In the genomic region with DNA sequence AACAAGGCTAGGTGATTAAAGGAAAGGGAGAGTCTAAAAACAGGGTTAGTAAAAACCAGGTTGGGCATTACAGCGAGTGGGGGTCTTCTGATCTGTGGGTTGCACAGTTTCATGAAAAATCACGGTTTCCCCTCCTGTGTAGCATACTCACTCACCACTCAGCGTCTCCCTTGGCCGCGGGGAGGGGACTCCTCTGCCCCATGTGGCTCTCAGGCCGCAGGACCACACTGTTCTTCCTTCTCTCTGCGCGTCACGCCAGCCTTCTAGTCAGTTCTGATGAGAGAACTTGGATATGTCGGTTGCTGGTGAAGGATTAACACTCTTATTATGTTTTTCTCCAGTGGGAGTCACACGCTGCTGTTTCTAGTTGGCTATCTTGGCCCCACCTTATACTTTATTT, we compare ENCODE assay signal across 2 cellular contexts.
TF ChIP-seq lines count a peak whose summit lies in the region.

No MANE protein-coding gene starts in this region.

TF ChIP-seq in IMR-90, 13 proteins besides CTCF, POLR2A, EP300 and RAD21:
- TF ChIP-seq NFE2L2 (IDR thresholded peaks at IDR 0.05; ENCODE audit: low read depth, low read length) = no peak
- no peak for TF ChIP-seq MXI1 (IDR thresholded peaks at IDR 0.05; ENCODE audit: borderline replicate concordance, low read depth, low read length)
- TF ChIP-seq USF2 (IDR thresholded peaks at IDR 0.05; ENCODE audit: low read depth, low read length) = no peak
- no peak for TF ChIP-seq MAZ (IDR thresholded peaks at IDR 0.05; ENCODE audit: borderline replicate concordance, low read depth, low read length)
- TF ChIP-seq BHLHE40 (IDR thresholded peaks at IDR 0.05; ENCODE audit: low read depth, low read length) = no peak
- no peak for TF ChIP-seq RFX5 (IDR thresholded peaks at IDR 0.05; ENCODE audit: low read depth, low read length)
- no peak for TF ChIP-seq MAFK (IDR thresholded peaks at IDR 0.05; ENCODE audit: low read depth, low read length)

TF ChIP-seq in K562, 482 proteins besides CTCF, POLR2A, EP300 and RAD21:
- TF ChIP-seq, protein P1, sequence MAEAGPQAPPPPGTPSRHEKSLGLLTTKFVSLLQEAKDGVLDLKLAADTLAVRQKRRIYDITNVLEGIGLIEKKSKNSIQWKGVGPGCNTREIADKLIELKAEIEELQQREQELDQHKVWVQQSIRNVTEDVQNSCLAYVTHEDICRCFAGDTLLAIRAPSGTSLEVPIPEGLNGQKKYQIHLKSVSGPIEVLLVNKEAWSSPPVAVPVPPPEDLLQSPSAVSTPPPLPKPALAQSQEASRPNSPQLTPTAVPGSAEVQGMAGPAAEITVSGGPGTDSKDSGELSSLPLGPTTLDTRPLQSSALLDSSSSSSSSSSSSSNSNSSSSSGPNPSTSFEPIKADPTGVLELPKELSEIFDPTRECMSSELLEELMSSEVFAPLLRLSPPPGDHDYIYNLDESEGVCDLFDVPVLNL (CRISPR knock-in tag; IDR thresholded peaks at IDR 0.05; ENCODE audit: low read depth) = no peak
- TF ChIP-seq ERF (CRISPR knock-in tag; IDR thresholded peaks at IDR 0.05) (no peak), NONO (IDR thresholded peaks at IDR 0.05; ENCODE audit: low read depth in 2 of 2, low read length in 1 of 2) (no peak), ZNF436 (CRISPR knock-in tag; IDR thresholded peaks at IDR 0.05) (no peak), SIN3A (IDR thresholded peaks at IDR 0.05; ENCODE audit: borderline replicate concordance in 2 of 2, control insufficient read depth in 1 of 2, low read depth in 2 of 2, low read length in 2 of 2) (no peak), HDAC8 (tag; IDR thresholded peaks at IDR 0.05) (no peak)
